In genomic region chr10:12129222-12130111, GRCh38 we compare ENCODE assay signal across 8 cellular contexts. TPM values are rescaled to one million over a fixed set of nuclear protein-coding genes. Genes with fewer than 3 reads are reported as not detected.
DNase-seq lines count a peak whose midpoint lies in the region; ATAC-seq and TF ChIP-seq lines count a peak whose summit lies in the region.

TSS of gene SEC61A2 (plus strand) at chr10:12129677. CDS start at chr10:12129788, 111 bp downstream.

- no peak for TF ChIP-seq CTCF in chondrocyte (IDR thresholded peaks at IDR 0.05)

- peak within 1 kb of the TSS; percentile 80 for H3K4me3 Mint-ChIP-seq in chondrocyte (ENCODE audit: unreplicated experiment)

- ATAC-seq in GM19035 (IDR thresholded peaks at IDR 0.05; ENCODE audit: unreplicated experiment): peak; percentile 91
- peak; percentile 87 for ATAC-seq in HG03342 (IDR thresholded peaks at IDR 0.05; ENCODE audit: unreplicated experiment)

- peaks cover 1% of the 10 kb centered on the region for H3K36me3 Mint-ChIP-seq in chondrocyte (ENCODE audit: low read depth)

- DNase-seq in AG20443 (ENCODE audit: low spot score) (peak; percentile 100), NCI-H446 (lab: John Stamatoyannopoulos, UW) (peak; percentile 68 to 95), chondrocyte (ENCODE audit: low spot score) (peak; percentile 97)
- DNase-seq in activated CD4-positive, alpha-beta T cell treated with anti-CD3 and anti-CD28 coated beads for 24 hours (ENCODE audit: low read depth in 2 of 2): peak; percentile 97 to 98
- DNase-seq in stimulated activated CD4-positive, alpha-beta T cell treated with anti-CD3 and anti-CD28 coated beads, Interleukin-1b, Interleukin-23, amount 100 ng/mL, for 24 hours (ENCODE audit: low read depth in 4 of 4, low spot score in 1 of 4): peak; percentile 97 to 98 (median 98)

- peak within 1 kb of the TSS; percentile 84 for H3K27ac Mint-ChIP-seq in chondrocyte (ENCODE audit: unreplicated experiment)

- no peaks in the 10 kb centered on the region for H3K27me3 Mint-ChIP-seq in chondrocyte (ENCODE audit: low read depth)

- no peaks in the 10 kb centered on the region for H3K9me3 Mint-ChIP-seq in chondrocyte (ENCODE audit: low read depth)

- peaks cover 22% of the 10 kb centered on the region for H3K4me1 Mint-ChIP-seq in chondrocyte (ENCODE audit: low read depth)

- H3K27ac ChIP-seq in layer of hippocampus (ENCODE audit: low read depth, low read length): peak within 1 kb of the TSS; percentile 92

- no peaks in the 10 kb centered on the region for H3K27me3 ChIP-seq in layer of hippocampus (ENCODE audit: control insufficient read depth, insufficient read depth, low read length)

RNA-seq across cellular contexts. Expression of gene SEC61A2, which starts in this region (rescaled TPM):
- total RNA-seq in chondrocyte: 8.2 to 11.0 TPM (median 9.6 TPM) in 3 replicates

Comparison
In these comparisons a context has a peak if more than half of its experiments do, and no peak if none do; other contexts are left out.
1. Peak in every context shown above with its lines: DNase-seq, ATAC-seq and H3K27ac ChIP-seq.